18 cellular contexts compared by ENCODE assay signal in the genomic region with DNA sequence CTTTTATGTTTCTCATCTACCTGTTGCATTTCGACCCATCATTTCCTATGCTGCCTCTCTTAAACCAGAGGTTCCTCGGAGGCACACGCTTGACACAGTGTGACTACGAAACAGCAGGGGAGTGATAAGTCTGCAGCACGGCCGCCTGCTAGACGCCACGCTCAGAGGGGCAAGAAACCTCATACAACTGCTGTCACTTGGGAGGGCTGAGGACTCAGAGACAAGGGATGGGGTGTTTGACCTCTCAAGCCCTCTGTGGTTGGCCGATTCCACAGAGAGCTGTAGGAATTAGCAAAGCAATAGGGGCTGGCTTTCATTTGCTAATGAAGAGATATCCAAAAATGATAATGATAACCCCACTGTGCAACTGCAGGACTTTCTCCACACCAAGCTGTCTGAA.
"Had no signal": no experiment of that assay in that cellular context is flagged by ENCODE, and none has a peak within 500 bp of the region (broad histone marks: within the 10 kb centered on the region; RNA-seq: fewer than 3 reads in every experiment).

No MANE protein-coding gene starts in this region.

- H3K4me2 ChIP-seq: smooth muscle cell had no signal

- H3K4me3 ChIP-seq: cardiac muscle cell, esophagus squamous epithelium, lung, pancreas, smooth muscle cell, testis, upper lobe of left lung had no signal

- H3K4me1 ChIP-seq: esophagus squamous epithelium, pancreas, testis had no signal

- H3K27me3 ChIP-seq: cardiac muscle cell, esophagus squamous epithelium, pancreas, testis, upper lobe of left lung had no signal

- DNase-seq: activated CD4-positive, alpha-beta T cell treated with anti-CD3 and anti-CD28 coated beads, Interleukin-2, amount 50 U/mL, for 1 hour; activated CD4-positive, CD25-positive, alpha-beta regulatory T cell treated with anti-CD3 and anti-CD28 coated beads, Interleukin-2, amount 50 U/mL, for 72 hours; activated naive CD8-positive, alpha-beta T cell treated with anti-CD3 and anti-CD28 coated beads for 36 hours; activated T-cell treated with anti-CD3 and anti-CD28 coated beads for 4 hours; amniotic stem cell; dermis blood vessel endothelial cell; effector memory CD4-positive, alpha-beta T cell; esophagus squamous epithelium; left colon; pancreas; stimulated activated CD4-positive, alpha-beta T cell treated with anti-CD3 and anti-CD28 coated beads, Interleukin-4, amount 100 ng/mL, for 1 hour; testis had no signal

- ATAC-seq: left colon; pancreas; sciatic nerve; stimulated activated effector memory CD8-positive, alpha-beta T cell treated with anti-CD3 and anti-CD28 coated beads, Interleukin-12 subunit alpha, Interleukin-12 subunit beta, amount 100 ng/mL, for 72 hours had no signal

- H3K9me3 ChIP-seq: esophagus squamous epithelium, pancreas, testis, upper lobe of left lung had no signal

- H3K27ac ChIP-seq: cardiac muscle cell, esophagus squamous epithelium, pancreas, testis, upper lobe of left lung had no signal

- H3K36me3 ChIP-seq: cardiac muscle cell, pancreas had no signal
